ENCODE assay signal across 1 cellular context in genomic region chr4:124203613-124204284, GRCh38.
TF ChIP-seq lines count a peak whose summit lies in the region.

No MANE protein-coding gene starts in this region.

TF ChIP-seq in HEK293, 187 proteins besides CTCF, POLR2A, EP300 and RAD21 (continued from another document):
- TF ChIP-seq, protein P1, sequence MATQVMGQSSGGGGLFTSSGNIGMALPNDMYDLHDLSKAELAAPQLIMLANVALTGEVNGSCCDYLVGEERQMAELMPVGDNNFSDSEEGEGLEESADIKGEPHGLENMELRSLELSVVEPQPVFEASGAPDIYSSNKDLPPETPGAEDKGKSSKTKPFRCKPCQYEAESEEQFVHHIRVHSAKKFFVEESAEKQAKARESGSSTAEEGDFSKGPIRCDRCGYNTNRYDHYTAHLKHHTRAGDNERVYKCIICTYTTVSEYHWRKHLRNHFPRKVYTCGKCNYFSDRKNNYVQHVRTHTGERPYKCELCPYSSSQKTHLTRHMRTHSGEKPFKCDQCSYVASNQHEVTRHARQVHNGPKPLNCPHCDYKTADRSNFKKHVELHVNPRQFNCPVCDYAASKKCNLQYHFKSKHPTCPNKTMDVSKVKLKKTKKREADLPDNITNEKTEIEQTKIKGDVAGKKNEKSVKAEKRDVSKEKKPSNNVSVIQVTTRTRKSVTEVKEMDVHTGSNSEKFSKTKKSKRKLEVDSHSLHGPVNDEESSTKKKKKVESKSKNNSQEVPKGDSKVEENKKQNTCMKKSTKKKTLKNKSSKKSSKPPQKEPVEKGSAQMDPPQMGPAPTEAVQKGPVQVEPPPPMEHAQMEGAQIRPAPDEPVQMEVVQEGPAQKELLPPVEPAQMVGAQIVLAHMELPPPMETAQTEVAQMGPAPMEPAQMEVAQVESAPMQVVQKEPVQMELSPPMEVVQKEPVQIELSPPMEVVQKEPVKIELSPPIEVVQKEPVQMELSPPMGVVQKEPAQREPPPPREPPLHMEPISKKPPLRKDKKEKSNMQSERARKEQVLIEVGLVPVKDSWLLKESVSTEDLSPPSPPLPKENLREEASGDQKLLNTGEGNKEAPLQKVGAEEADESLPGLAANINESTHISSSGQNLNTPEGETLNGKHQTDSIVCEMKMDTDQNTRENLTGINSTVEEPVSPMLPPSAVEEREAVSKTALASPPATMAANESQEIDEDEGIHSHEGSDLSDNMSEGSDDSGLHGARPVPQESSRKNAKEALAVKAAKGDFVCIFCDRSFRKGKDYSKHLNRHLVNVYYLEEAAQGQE (tag by site-specific recombination; IDR thresholded peaks at IDR 0.05): no peak
- no peak for TF ChIP-seq ZNF600 (tag by site-specific recombination; IDR thresholded peaks at IDR 0.05)
- peak; percentile 35; the same call in 1 of the 2 replicates for TF ChIP-seq FEZF1 (tag by site-specific recombination; IDR thresholded peaks at IDR 0.05)
- TF ChIP-seq ZNF658 (tag by site-specific recombination; IDR thresholded peaks at IDR 0.05): no peak
- no peak for TF ChIP-seq ZNF132 (tag by site-specific recombination; IDR thresholded peaks at IDR 0.05; ENCODE audit: borderline replicate concordance)
- TF ChIP-seq, protein P2, sequence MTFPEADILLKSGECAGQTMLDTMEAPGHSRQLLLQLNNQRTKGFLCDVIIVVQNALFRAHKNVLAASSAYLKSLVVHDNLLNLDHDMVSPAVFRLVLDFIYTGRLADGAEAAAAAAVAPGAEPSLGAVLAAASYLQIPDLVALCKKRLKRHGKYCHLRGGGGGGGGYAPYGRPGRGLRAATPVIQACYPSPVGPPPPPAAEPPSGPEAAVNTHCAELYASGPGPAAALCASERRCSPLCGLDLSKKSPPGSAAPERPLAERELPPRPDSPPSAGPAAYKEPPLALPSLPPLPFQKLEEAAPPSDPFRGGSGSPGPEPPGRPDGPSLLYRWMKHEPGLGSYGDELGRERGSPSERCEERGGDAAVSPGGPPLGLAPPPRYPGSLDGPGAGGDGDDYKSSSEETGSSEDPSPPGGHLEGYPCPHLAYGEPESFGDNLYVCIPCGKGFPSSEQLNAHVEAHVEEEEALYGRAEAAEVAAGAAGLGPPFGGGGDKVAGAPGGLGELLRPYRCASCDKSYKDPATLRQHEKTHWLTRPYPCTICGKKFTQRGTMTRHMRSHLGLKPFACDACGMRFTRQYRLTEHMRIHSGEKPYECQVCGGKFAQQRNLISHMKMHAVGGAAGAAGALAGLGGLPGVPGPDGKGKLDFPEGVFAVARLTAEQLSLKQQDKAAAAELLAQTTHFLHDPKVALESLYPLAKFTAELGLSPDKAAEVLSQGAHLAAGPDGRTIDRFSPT (tag by site-specific recombination; IDR thresholded peaks at IDR 0.05): 0 out of 2 replicates have a peak, but pooled peaks have one; percentile 20
- TF ChIP-seq, protein P3, sequence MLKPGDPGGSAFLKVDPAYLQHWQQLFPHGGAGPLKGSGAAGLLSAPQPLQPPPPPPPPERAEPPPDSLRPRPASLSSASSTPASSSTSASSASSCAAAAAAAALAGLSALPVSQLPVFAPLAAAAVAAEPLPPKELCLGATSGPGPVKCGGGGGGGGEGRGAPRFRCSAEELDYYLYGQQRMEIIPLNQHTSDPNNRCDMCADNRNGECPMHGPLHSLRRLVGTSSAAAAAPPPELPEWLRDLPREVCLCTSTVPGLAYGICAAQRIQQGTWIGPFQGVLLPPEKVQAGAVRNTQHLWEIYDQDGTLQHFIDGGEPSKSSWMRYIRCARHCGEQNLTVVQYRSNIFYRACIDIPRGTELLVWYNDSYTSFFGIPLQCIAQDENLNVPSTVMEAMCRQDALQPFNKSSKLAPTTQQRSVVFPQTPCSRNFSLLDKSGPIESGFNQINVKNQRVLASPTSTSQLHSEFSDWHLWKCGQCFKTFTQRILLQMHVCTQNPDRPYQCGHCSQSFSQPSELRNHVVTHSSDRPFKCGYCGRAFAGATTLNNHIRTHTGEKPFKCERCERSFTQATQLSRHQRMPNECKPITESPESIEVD (tag by site-specific recombination; IDR thresholded peaks at IDR 0.05): peak; percentile 46; the same call in 1 of the 2 replicates
- no peak for TF ChIP-seq ZNF146 (tag by site-specific recombination; IDR thresholded peaks at IDR 0.05)
- no peak for TF ChIP-seq YY1 (tag by site-specific recombination; IDR thresholded peaks at IDR 0.05)
- TF ChIP-seq ZNF843 (tag by site-specific recombination; IDR thresholded peaks at IDR 0.05): peak; percentile 70
- TF ChIP-seq SALL2 (tag by site-specific recombination; IDR thresholded peaks at IDR 0.05; ENCODE audit: borderline replicate concordance): no peak
- no peak for TF ChIP-seq ZNF768 (tag by site-specific recombination; IDR thresholded peaks at IDR 0.05)
- no peak for TF ChIP-seq ZNF404 (tag by site-specific recombination; IDR thresholded peaks at IDR 0.05)
